In genomic region chr6:151009576-151009975, GRCh38 we compare ENCODE assay signal across 16 cellular contexts.
A peak's percentile ranks its signal among the peaks of the same experiment; 100 is the strongest.
DNase-seq lines count a peak whose midpoint lies in the region; ATAC-seq and TF ChIP-seq lines count a peak whose summit lies in the region.
"Had no signal": no experiment of that assay in that cellular context is flagged by ENCODE, and none has a peak within 500 bp of the region (broad histone marks: within the 10 kb centered on the region; RNA-seq: fewer than 3 reads in every experiment).

No MANE protein-coding gene starts in this region.

- peaks cover 8% of the 10 kb centered on the region; the same call in 1 of the 2 replicates for H3F3A ChIP-seq in GM23338 (replicated peaks; ENCODE audit: low read depth)
- peaks cover 7% of the 10 kb centered on the region for H3F3A ChIP-seq in neural progenitor cell (ENCODE audit: low read depth)

- TF ChIP-seq CTCF in GM23338 (conservative IDR thresholded peaks at IDR 0.05; ENCODE audit: low read depth in 2 of 2) (no peak), neural progenitor cell (IDR thresholded peaks at IDR 0.05) (no peak), heart left ventricle (IDR thresholded peaks at IDR 0.05) (no peak)

- H3K36me3 Mint-ChIP-seq in GM23338 (ENCODE audit: low read depth): peaks cover 25% of the 10 kb centered on the region
- peaks cover 4% of the 10 kb centered on the region for H3K36me3 Mint-ChIP-seq in neural progenitor cell

- no peaks in the 10 kb centered on the region for H3K9me3 ChIP-seq in NT2/D1 (ENCODE audit: insufficient read depth, low read length)
- H3K9me3 ChIP-seq in iPS DF 6.9 (ENCODE audit: control insufficient read depth, insufficient read depth, low read length): no peaks in the 10 kb centered on the region
- no peaks in the 10 kb centered on the region for H3K9me3 ChIP-seq in neural progenitor cell (ENCODE audit: low read depth)
- H3K9me3 ChIP-seq in heart left ventricle: no peaks in the 10 kb centered on the region
- H3K9me3 ChIP-seq: A549, Caco-2 had no signal

- no peak overlapping the region for H3K4me3 Mint-ChIP-seq in GM23338
- H3K4me3 Mint-ChIP-seq in neural progenitor cell: no peak overlapping the region
- H3K4me3 Mint-ChIP-seq: CD4-positive, alpha-beta T cell had no signal

- H3K4me2 ChIP-seq in GM23338: peak overlapping the region; percentile 57; the same call in 1 of the 2 replicates
- H3K4me2 ChIP-seq in neural progenitor cell: peak overlapping the region; percentile 40
- H3K4me2 ChIP-seq: A549, KMS-11 had no signal

- H2AFZ ChIP-seq in GM23338 (no peak overlapping the region), neural progenitor cell (replicated peaks) (no peak overlapping the region)

- peak overlapping the region; percentile 96 for H3K27ac ChIP-seq in GM23338 (ENCODE audit: low read depth)
- no peak overlapping the region for H3K27ac ChIP-seq in iPS DF 6.9 (ENCODE audit: low read length)
- no peak overlapping the region for H3K27ac ChIP-seq in neural progenitor cell
- H3K27ac ChIP-seq in heart left ventricle: no peak overlapping the region
- H3K27ac ChIP-seq: KMS-11 had no signal

- peaks cover 30% of the 10 kb centered on the region for H3K4me1 Mint-ChIP-seq in GM23338
- H3K4me1 Mint-ChIP-seq in neural progenitor cell: peaks cover 22% of the 10 kb centered on the region

- peak overlapping the region; percentile 81 for H3K27ac Mint-ChIP-seq in GM23338
- no peak overlapping the region for H3K27ac Mint-ChIP-seq in neural progenitor cell
- H3K27ac Mint-ChIP-seq: CD4-positive, alpha-beta T cell had no signal

- H3K9me3 Mint-ChIP-seq in GM23338 (no peaks in the 10 kb centered on the region), neural progenitor cell (no peaks in the 10 kb centered on the region)
- H3K9me3 Mint-ChIP-seq: CD4-positive, alpha-beta T cell had no signal

- H3K27me3 ChIP-seq in GM23338 (ENCODE audit: insufficient read depth): no peaks in the 10 kb centered on the region
- H3K27me3 ChIP-seq in NT2/D1 (ENCODE audit: insufficient read depth, insufficient read length): no peaks in the 10 kb centered on the region
- no peaks in the 10 kb centered on the region for H3K27me3 ChIP-seq in iPS DF 6.9 (ENCODE audit: control insufficient read depth, insufficient read depth, low read length)
- no peaks in the 10 kb centered on the region for H3K27me3 ChIP-seq in neural progenitor cell
- no peaks in the 10 kb centered on the region for H3K27me3 ChIP-seq in heart left ventricle

- no peaks in the 10 kb centered on the region for H3K79me2 ChIP-seq in GM23338 (replicated peaks; ENCODE audit: insufficient read depth)
- H3K79me2 ChIP-seq in neural progenitor cell (ENCODE audit: low read depth): no peaks in the 10 kb centered on the region

- no peaks in the 10 kb centered on the region for H3K36me3 ChIP-seq in GM23338 (ENCODE audit: insufficient read depth)
- H3K36me3 ChIP-seq in NT2/D1 (ENCODE audit: insufficient read depth, insufficient read length, low read length): peaks cover 4% of the 10 kb centered on the region
- H3K36me3 ChIP-seq in iPS DF 6.9 (ENCODE audit: control insufficient read depth, insufficient read depth, low read length): no peaks in the 10 kb centered on the region
- no peaks in the 10 kb centered on the region for H3K36me3 ChIP-seq in neural progenitor cell
- no peaks in the 10 kb centered on the region for H3K36me3 ChIP-seq in heart left ventricle

- peak; percentile 75 for DNase-seq in GM23338 (ENCODE audit: low spot score)
- DNase-seq in NT2/D1 (ENCODE audit: low read depth, low spot score): peak; percentile 47
- DNase-seq in iPS DF 6.9 (ENCODE audit: low read depth, low spot score): peak; percentile 37
- DNase-seq in neural progenitor cell (ENCODE audit: low spot score): peak; percentile 59
- no peak for DNase-seq in heart left ventricle
- DNase-seq in UCSD-AML1 (lab: John Stamatoyannopoulos, UW; ENCODE audit: unreplicated experiment): no peak
- DNase-seq: Caco-2; CD4-positive, alpha-beta T cell; DMS153; NCI-H1417 treated with DMSO at 0.1 percent for 48 hours; NCI-H2029; NCI-H526 had no signal

- H3K4me1 ChIP-seq in GM23338 (ENCODE audit: insufficient read depth) (peaks cover 16% of the 10 kb centered on the region), NT2/D1 (ENCODE audit: insufficient read depth, insufficient read length) (no peaks in the 10 kb centered on the region), iPS DF 6.9 (ENCODE audit: control insufficient read depth, insufficient read depth, low read length) (peaks cover 6% of the 10 kb centered on the region; the same call in 1 of the 2 replicates), neural progenitor cell (peaks cover 20% of the 10 kb centered on the region), heart left ventricle (peaks cover 0 to 21% (median 9%) of the 10 kb centered on the region in 12 donors)
- H3K4me1 ChIP-seq: Caco-2 had no signal

- H3K9ac ChIP-seq in NT2/D1 (ENCODE audit: insufficient read length, low read depth) (no peak overlapping the region), neural progenitor cell (no peak overlapping the region)
- H3K9ac ChIP-seq: KMS-11 had no signal

- H3K9me2 ChIP-seq in GM23338 (ENCODE audit: insufficient read depth): no peaks in the 10 kb centered on the region

- H3K27me3 Mint-ChIP-seq in GM23338 (ENCODE audit: insufficient read depth, low read depth, poor library complexity): no peaks in the 10 kb centered on the region
- peaks cover 2% of the 10 kb centered on the region for H3K27me3 Mint-ChIP-seq in neural progenitor cell (ENCODE audit: insufficient read depth, low read depth)
- H3K27me3 Mint-ChIP-seq: CD4-positive, alpha-beta T cell had no signal

- H4K20me1 ChIP-seq in GM23338 (replicated peaks; ENCODE audit: insufficient read depth): no peaks in the 10 kb centered on the region
- H4K20me1 ChIP-seq in neural progenitor cell (ENCODE audit: low read depth): no peaks in the 10 kb centered on the region

- peak; percentile 73 for ATAC-seq in GM23338
- no peak for ATAC-seq in heart left ventricle
- ATAC-seq in GM19035 (IDR thresholded peaks at IDR 0.05; ENCODE audit: unreplicated experiment): no peak
- ATAC-seq: A549, HCT116 had no signal

- TF ChIP-seq POLR2A in heart left ventricle (IDR thresholded peaks at IDR 0.05): no peak

- WGBS in iPS DF 6.9 (ENCODE audit: insufficient coverage, insufficient read length): no CpG with 5 or more reads among the region's 12 CpGs
- 93 to 97% (median 95%) methylated on average over 12 of the region's 12 CpGs for WGBS in heart left ventricle, 4 donors

- intact Hi-C loops in heart left ventricle (cut with DNase I): loop anchor here in 1 of 10 donors (5.0 kb wide), 1 partner anchor 117 kb away; no protein-coding TSS in a partner anchor

- H3K4me3 ChIP-seq in GM23338: no peak overlapping the region
- H3K4me3 ChIP-seq in NT2/D1 (ENCODE audit: insufficient read length, low read depth): no peak overlapping the region
- no peak overlapping the region for H3K4me3 ChIP-seq in iPS DF 6.9 (ENCODE audit: low read length)
- H3K4me3 ChIP-seq in neural progenitor cell: no peak overlapping the region
- H3K4me3 ChIP-seq in heart left ventricle: no peak overlapping the region
- H3K4me3 ChIP-seq: A549 had no signal

TF ChIP-seq in GM23338, 12 proteins besides CTCF, POLR2A, EP300 and RAD21:
- TF ChIP-seq CREB1 (CRISPR knock-in tag; IDR thresholded peaks at IDR 0.05; ENCODE audit: low read depth) (0 out of 2 replicates have a peak, but pooled peaks have one; percentile 12), NANOG (IDR thresholded peaks at IDR 0.05; ENCODE audit: borderline replicate concordance) (no peak)

Comparison
In these comparisons a context has a peak if more than half of its experiments do, and no peak if none do; other contexts are left out.
1. DNase-seq: peak in GM23338 (single experiment), NT2/D1 (single experiment), iPS DF 6.9 (single experiment) and neural progenitor cell (single experiment); none in heart left ventricle (0 of 5) and UCSD-AML1 (single experiment).